In the genomic region with DNA sequence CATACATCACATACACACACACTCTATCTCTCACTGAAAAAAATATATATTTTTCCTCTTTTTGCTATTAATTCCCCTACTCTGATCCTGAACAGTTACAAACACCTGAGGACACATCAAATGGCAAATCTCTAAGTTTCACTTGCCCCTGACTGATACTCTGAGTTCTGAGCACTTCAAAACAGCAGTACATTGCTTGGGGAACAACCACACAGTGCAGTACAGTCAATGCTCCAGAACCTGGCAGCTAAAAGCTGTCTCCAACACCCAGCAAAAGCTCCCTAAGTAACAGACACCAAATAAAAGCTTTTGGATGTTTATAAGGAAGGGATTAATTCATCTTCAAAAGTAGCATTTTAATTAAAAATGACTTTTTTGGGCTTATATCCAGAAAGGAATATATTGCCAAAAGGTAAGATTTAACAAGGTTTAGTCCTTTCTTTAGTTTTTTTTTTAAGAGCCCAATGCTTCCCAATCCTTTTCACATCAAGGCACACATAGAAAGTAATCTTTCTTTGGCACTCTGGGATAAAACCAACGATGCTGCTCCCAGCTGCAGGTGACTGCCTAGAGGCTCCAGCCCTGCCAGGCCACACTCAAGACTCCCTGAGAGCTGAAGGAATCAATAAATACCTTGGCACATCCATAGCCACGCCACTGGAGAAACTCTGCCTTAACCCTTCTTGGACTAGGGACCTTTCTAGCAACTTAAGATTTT, we compare ENCODE assay signal across 19 cellular contexts.
DNase-seq lines count a peak whose midpoint lies in the region; ATAC-seq and TF ChIP-seq lines count a peak whose summit lies in the region.
"Had no signal": no experiment of that assay in that cellular context is flagged by ENCODE, and none has a peak within 500 bp of the region (broad histone marks: within the 10 kb centered on the region; RNA-seq: fewer than 3 reads in every experiment).

No MANE protein-coding gene starts in this region.

- H3K4me1 ChIP-seq in osteoblast (ENCODE audit: insufficient read depth, low read length) (peaks cover 32% of the 10 kb centered on the region), tibial artery (peaks cover 0 to 76% (median 27%) of the 10 kb centered on the region in 4 donors)
- H3K4me1 ChIP-seq: colonic mucosa had no signal

- H3K9me3 ChIP-seq in osteoblast (ENCODE audit: low read depth, low read length) (no peaks in the 10 kb centered on the region), tibial artery (no peaks in the 10 kb centered on the region)
- H3K9me3 ChIP-seq: colonic mucosa had no signal

- H3K27me3 ChIP-seq in dorsolateral prefrontal cortex (no peaks in the 10 kb centered on the region), osteoblast (ENCODE audit: insufficient read depth, low read length) (no peaks in the 10 kb centered on the region), tibial artery (no peaks in the 10 kb centered on the region)
- H3K27me3 ChIP-seq: colonic mucosa had no signal

- peak overlapping the region; percentile 62 for H3K4me2 ChIP-seq in osteoblast (ENCODE audit: insufficient read depth, low read length)
- H3K4me2 ChIP-seq: smooth muscle cell had no signal

- no peak for TF ChIP-seq CTCF in dorsolateral prefrontal cortex (IDR thresholded peaks at IDR 0.05 in 54 of 56, conservative IDR thresholded peaks at IDR 0.05 in 2 of 56; ENCODE audit: low read depth in 1 of 56, partially characterized antibody in 56 of 56)
- no peak for TF ChIP-seq CTCF in osteoblast (IDR thresholded peaks at IDR 0.05; ENCODE audit: extremely low read depth, low read depth, low read length)
- TF ChIP-seq CTCF in tibial artery (IDR thresholded peaks at IDR 0.05) = no peak

- no peak for DNase-seq in dorsolateral prefrontal cortex
- no peak for DNase-seq in osteoblast (ENCODE audit: insufficient read length, low spot score, missing footprints)
- no peak for DNase-seq in tibial artery
- DNase-seq in OCI-M1 (lab: John Stamatoyannopoulos, UW) = no peak
- no peak for DNase-seq in head of caudate nucleus
- DNase-seq: activated CD4-positive, alpha-beta T cell treated with anti-CD3 and anti-CD28 coated beads for 48 hours; activated T-cell treated with anti-CD3 and anti-CD28 coated beads, Interleukin-2, amount 50 U/mL, for 24 hours; colonic mucosa; DND-41; left colon; NCI-H187; NCI-H526; stimulated activated naive CD8-positive, alpha-beta T cell treated with anti-CD3 and anti-CD28 coated beads, Interleukin-15, Interleukin-2, amounts not matched to agents 100 U/mL and 50 U/mL, for 24 hours had no signal

- H3K79me2 ChIP-seq in osteoblast (ENCODE audit: insufficient read depth, low read length) = no peaks in the 10 kb centered on the region

- H2AFZ ChIP-seq in osteoblast (ENCODE audit: low read length) = no peak overlapping the region

- intact Hi-C loops in dorsolateral prefrontal cortex (cut with DNase I) = no loop called here
- intact Hi-C loops in tibial artery (cut with DNase I; ENCODE audit: low total_unique reads) = loop anchor here (10.0 kb wide), 1 partner anchor 47 kb away; no protein-coding TSS in a partner anchor
- intact Hi-C loops in head of caudate nucleus (cut with DNase I) = no loop called here

- H3K4me3 ChIP-seq in dorsolateral prefrontal cortex = no peak overlapping the region
- no peak overlapping the region for H3K4me3 ChIP-seq in osteoblast (ENCODE audit: insufficient read depth, low read length)
- H3K4me3 ChIP-seq in tibial artery = no peak overlapping the region
- H3K4me3 ChIP-seq: colonic mucosa, smooth muscle cell had no signal

- H3K27ac ChIP-seq in dorsolateral prefrontal cortex = peak overlapping the region in 35 of 59 donors; percentile 4 to 82 (median 50)
- no peak overlapping the region for H3K27ac ChIP-seq in osteoblast (ENCODE audit: low read depth, low read length)
- H3K27ac ChIP-seq in tibial artery = peak overlapping the region; percentile 61 to 68
- H3K27ac ChIP-seq: C4-2B, colonic mucosa, RWPE1 had no signal

- ATAC-seq in HG03442 (IDR thresholded peaks at IDR 0.05; ENCODE audit: unreplicated experiment) (peak; percentile 31), GM21390 (IDR thresholded peaks at IDR 0.05; ENCODE audit: unreplicated experiment) (no peak)
- ATAC-seq: HCT116; left colon; stimulated activated naive CD8-positive, alpha-beta T cell treated with anti-CD3 and anti-CD28 coated beads, Interleukin-15, Interleukin-2, amounts not matched to agents 100 U/mL and 50 U/mL, for 24 hours had no signal

- H4K20me1 ChIP-seq in osteoblast (ENCODE audit: insufficient read depth, low read length) = peaks cover 8% of the 10 kb centered on the region

- H3K36me3 ChIP-seq in osteoblast (ENCODE audit: insufficient read depth, low read length) (peaks cover 5% of the 10 kb centered on the region), tibial artery (peaks cover 0 to 4% (median 3%) of the 10 kb centered on the region in 3 donors)
- H3K36me3 ChIP-seq: colonic mucosa had no signal
